In the genomic region with DNA sequence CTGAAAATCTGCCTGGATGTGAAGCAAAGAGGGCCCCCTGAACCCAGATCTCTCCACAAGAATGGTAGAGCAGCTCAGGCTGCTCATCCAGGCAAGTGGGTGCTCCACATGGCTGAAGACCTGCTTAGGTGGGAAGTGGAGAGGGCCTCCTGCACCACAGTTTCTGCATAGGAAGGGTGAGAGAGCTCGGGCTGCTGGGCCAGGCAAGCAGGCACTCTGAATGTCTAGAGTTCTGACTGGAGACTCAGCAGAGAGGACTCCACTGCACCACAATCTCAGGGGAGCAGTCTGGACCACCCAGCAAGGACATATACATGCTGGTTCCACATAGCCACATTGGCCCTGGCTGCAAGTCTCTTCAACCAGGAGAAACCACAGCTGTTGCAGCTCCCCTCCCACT, we compare ENCODE assay signal across 34 cellular contexts. TPM values are rescaled to one million over a fixed set of nuclear protein-coding genes. Genes with fewer than 3 reads are reported as not detected.
"Had no signal": no experiment of that assay in that cellular context is flagged by ENCODE, and none has a peak within 500 bp of the region (broad histone marks: within the 10 kb centered on the region; RNA-seq: fewer than 3 reads in every experiment).

No MANE protein-coding gene starts in this region.

- H3K36me3 Mint-ChIP-seq: activated naive CD8-positive, alpha-beta T cell treated with anti-CD3 and anti-CD28 coated beads for 36 hours; T-cell had no signal

- H3K4me3 Mint-ChIP-seq: activated B cell treated with CpG ODN at 0.5 μM for 24 hours; activated CD4-positive, alpha-beta memory T cell treated with anti-CD3 and anti-CD28 coated beads for 36 hours; activated CD4-positive, alpha-beta T cell treated with anti-CD3 and anti-CD28 coated beads, Interleukin-2, amount 10 ng/mL, durations not matched to agents 24 days and 14 days; activated CD8-positive, alpha-beta T cell treated with anti-CD3 and anti-CD28 coated beads for 36 hours; activated naive CD4-positive, alpha-beta T cell treated with anti-CD3 and anti-CD28 coated beads for 36 hours; activated naive CD8-positive, alpha-beta T cell treated with anti-CD3 and anti-CD28 coated beads for 36 hours; activated T-cell treated with anti-CD3 and anti-CD28 coated beads, Interleukin-2, amount 50 U/mL, for 4 hours; activated T-cell treated with anti-CD3 and anti-CD28 coated beads, Interleukin-2, amount 50 U/mL, for 72 hours; activated T-helper 1 cell treated with anti-CD3 and anti-CD28 coated beads, Interleukin-12 subunit alpha, Interleukin-12 subunit beta, Interleukin-2, Interleukin-4 antibody, amounts not matched to agents 30 ng/mL and 10 ng/mL and 1 ng/mL, durations not matched to agents 14 hours and 24 hours and 36 hours; activated T-helper 17 cell treated with anti-CD3 and anti-CD28 coated beads, Interleukin-2, amount 50 U/mL, for 72 hours; T-cell; T-helper 17 cell had no signal

- H3K27ac Mint-ChIP-seq: activated B cell treated with CpG ODN at 0.5 μM for 24 hours; activated CD4-positive, alpha-beta memory T cell treated with anti-CD3 and anti-CD28 coated beads for 36 hours; activated CD4-positive, alpha-beta T cell treated with anti-CD3 and anti-CD28 coated beads, Interleukin-2, amount 10 ng/mL, durations not matched to agents 24 days and 14 days; activated CD8-positive, alpha-beta T cell treated with anti-CD3 and anti-CD28 coated beads for 36 hours; activated naive CD4-positive, alpha-beta T cell treated with anti-CD3 and anti-CD28 coated beads for 36 hours; activated naive CD4-positive, alpha-beta T cell treated with anti-CD3 and anti-CD28 coated beads, Interleukin-2, amount 50 U/mL, for 72 hours; activated naive CD8-positive, alpha-beta T cell treated with anti-CD3 and anti-CD28 coated beads for 36 hours; activated T-cell treated with anti-CD3 and anti-CD28 coated beads, Interleukin-2, amount 50 U/mL, for 72 hours; activated T-helper 1 cell treated with anti-CD3 and anti-CD28 coated beads, Interleukin-12 subunit alpha, Interleukin-12 subunit beta, Interleukin-2, Interleukin-4 antibody, amounts not matched to agents 30 ng/mL and 10 ng/mL and 1 ng/mL, durations not matched to agents 14 hours and 24 hours and 36 hours; activated T-helper 17 cell treated with anti-CD3 and anti-CD28 coated beads, Interleukin-2, amount 50 U/mL, for 72 hours; T-cell; T-helper 17 cell had no signal

- H3K27me3 Mint-ChIP-seq: activated B cell treated with CpG ODN at 0.5 μM for 24 hours; activated CD4-positive, alpha-beta T cell treated with anti-CD3 and anti-CD28 coated beads, Interleukin-2, amount 10 ng/mL, durations not matched to agents 24 days and 14 days; activated CD8-positive, alpha-beta T cell treated with anti-CD3 and anti-CD28 coated beads for 36 hours; activated naive CD8-positive, alpha-beta T cell treated with anti-CD3 and anti-CD28 coated beads for 36 hours; T-helper 17 cell had no signal

- H3K9me3 ChIP-seq: adrenal gland, body of pancreas, breast epithelium had no signal

- DNase-seq: activated B cell treated with CpG ODN at 0.5 μM for 24 hours; activated CD4-positive, alpha-beta memory T cell treated with anti-CD3 and anti-CD28 coated beads for 36 hours; activated CD4-positive, alpha-beta T cell treated with anti-CD3 and anti-CD28 coated beads for 4 hours; activated CD4-positive, alpha-beta T cell treated with anti-CD3 and anti-CD28 coated beads, Interleukin-2, amount 10 ng/mL, durations not matched to agents 24 days and 14 days; activated CD4-positive, alpha-beta T cell treated with anti-CD3 and anti-CD28 coated beads, Interleukin-2, amount 50 U/mL, for 1 hour; activated CD4-positive, alpha-beta T cell treated with anti-CD3 and anti-CD28 coated beads, Interleukin-2, amount 50 U/mL, for 4 hours; activated CD4-positive, CD25-positive, alpha-beta regulatory T cell treated with anti-CD3 and anti-CD28 coated beads, Interleukin-2, amount 50 U/mL, for 72 hours; activated CD8-positive, alpha-beta memory T cell treated with anti-CD3 and anti-CD28 coated beads, Interleukin-2, amount 50 U/mL, for 4 hours; activated CD8-positive, alpha-beta T cell treated with anti-CD3 and anti-CD28 coated beads for 36 hours; activated effector memory CD4-positive, alpha-beta T cell treated with anti-CD3 and anti-CD28 coated beads, Interleukin-2, amount 50 U/mL, for 16 hours; activated gamma-delta T cell treated with Interleukin-2 at 50 U/mL for 16 hours; activated naive CD4-positive, alpha-beta T cell; activated naive CD4-positive, alpha-beta T cell treated with anti-CD3 and anti-CD28 coated beads for 36 hours; activated naive CD4-positive, alpha-beta T cell treated with anti-CD3 and anti-CD28 coated beads, Interleukin-2, amount 50 U/mL, for 16 hours; activated naive CD8-positive, alpha-beta T cell treated with anti-CD3 and anti-CD28 coated beads for 36 hours; activated T-cell treated with anti-CD3 and anti-CD28 coated beads for 4 hours; activated T-cell treated with anti-CD3 and anti-CD28 coated beads, Interleukin-2, amount 50 U/mL, for 1 hour; activated T-cell treated with anti-CD3 and anti-CD28 coated beads, Interleukin-2, amount 50 U/mL, for 4 hours; activated T-cell treated with anti-CD3 and anti-CD28 coated beads, Interleukin-2, amount 50 U/mL, for 72 hours; adrenal gland; amniotic stem cell; aorta; body of pancreas; brain microvascular endothelial cell; central memory CD4-positive, alpha-beta T cell; T-cell; T-helper 17 cell; T1000 had no signal

- H3K4me1 ChIP-seq: adrenal gland, body of pancreas, breast epithelium had no signal

- ATAC-seq: activated CD8-positive, alpha-beta T cell treated with anti-CD3 and anti-CD28 coated beads for 36 hours; activated naive CD4-positive, alpha-beta T cell treated with anti-CD3 and anti-CD28 coated beads, Interleukin-2, amount 50 U/mL, for 72 hours; activated T-cell treated with anti-CD3 and anti-CD28 coated beads, Interleukin-2, amount 50 U/mL, for 4 hours; activated T-cell treated with anti-CD3 and anti-CD28 coated beads, Interleukin-2, amount 50 U/mL, for 72 hours; activated T-helper 17 cell treated with anti-CD3 and anti-CD28 coated beads, Interleukin-2, amount 50 U/mL, for 72 hours; body of pancreas; T-cell; T-helper 17 cell had no signal

- H3K27ac ChIP-seq: adrenal gland, body of pancreas, brain microvascular endothelial cell, breast epithelium, VCaP had no signal

- H3K27me3 ChIP-seq: adrenal gland, body of pancreas, brain microvascular endothelial cell, breast epithelium had no signal

- H3K9me3 Mint-ChIP-seq: activated CD4-positive, alpha-beta T cell treated with anti-CD3 and anti-CD28 coated beads, Interleukin-2, amount 10 ng/mL, durations not matched to agents 24 days and 14 days; activated CD8-positive, alpha-beta T cell treated with anti-CD3 and anti-CD28 coated beads for 36 hours; activated naive CD4-positive, alpha-beta T cell treated with anti-CD3 and anti-CD28 coated beads, Interleukin-2, amount 50 U/mL, for 72 hours; activated T-helper 1 cell treated with anti-CD3 and anti-CD28 coated beads, Interleukin-12 subunit alpha, Interleukin-12 subunit beta, Interleukin-2, Interleukin-4 antibody, amounts not matched to agents 30 ng/mL and 10 ng/mL and 1 ng/mL, durations not matched to agents 14 hours and 24 hours and 36 hours had no signal

- H3K36me3 ChIP-seq: adrenal gland, brain microvascular endothelial cell, breast epithelium had no signal

- H3K4me1 Mint-ChIP-seq: activated CD4-positive, alpha-beta T cell treated with anti-CD3 and anti-CD28 coated beads, Interleukin-2, amount 10 ng/mL, durations not matched to agents 24 days and 14 days had no signal

- H3K4me3 ChIP-seq: adrenal gland, body of pancreas, breast epithelium had no signal

RNA-seq across cellular contexts. Expression of a gene that starts 52.0 kb away (rescaled TPM):
- total RNA-seq: activated CD4-positive, alpha-beta T cell treated with anti-CD3 and anti-CD28 coated beads, Interleukin-2, amount 10 ng/mL, durations not matched to agents 24 days and 14 days; T-helper 1 cell treated with Interleukin-12 subunit alpha and Interleukin-12 subunit beta and Interleukin-4 antibody, amounts not matched to agents 30 ng/mL and 1 ng/mL, for 36 hours had no signal
